ENCODE assay signal across 1 cellular context in genomic region chr4:13647012-13647411, GRCh38.
TF ChIP-seq lines count a peak whose summit lies in the region.

No MANE protein-coding gene starts in this region.

TF ChIP-seq in GM23338, 12 proteins besides CTCF, POLR2A, EP300 and RAD21 (continued from another document):
- TF ChIP-seq ZNF462 (CRISPR knock-in tag; IDR thresholded peaks at IDR 0.05) (no peak), CREB1 (CRISPR knock-in tag; IDR thresholded peaks at IDR 0.05; ENCODE audit: low read depth) (no peak), ZNF114 (CRISPR knock-in tag; IDR thresholded peaks at IDR 0.05) (no peak), NANOG (IDR thresholded peaks at IDR 0.05; ENCODE audit: borderline replicate concordance) (no peak), EZH2 (IDR thresholded peaks at IDR 0.05; ENCODE audit: low read depth, unreplicated experiment) (no peak)
